Comparison of ENCODE assay signal across 16 cellular contexts in genomic region chr11:100671471-100671870, GRCh38. TPM values are rescaled to one million over a fixed set of nuclear protein-coding genes. Genes with fewer than 3 reads are reported as not detected.
"Had no signal": no experiment of that assay in that cellular context is flagged by ENCODE, and none has a peak within 500 bp of the region (broad histone marks: within the 10 kb centered on the region; RNA-seq: fewer than 3 reads in every experiment).

No MANE protein-coding gene starts in this region.

- H3K36me3 ChIP-seq: heart right ventricle, suprapubic skin, upper lobe of left lung had no signal

- DNase-seq: activated CD4-positive, alpha-beta T cell treated with anti-CD3 and anti-CD28 coated beads, Interleukin-2, amount 10 ng/mL, durations not matched to agents 24 days and 14 days; activated CD8-positive, alpha-beta T cell treated with anti-CD3 and anti-CD28 coated beads, Interleukin-2, amount 10 ng/mL, durations not matched to agents 7 days and 5 days; activated naive CD4-positive, alpha-beta T cell treated with anti-CD3 and anti-CD28 coated beads for 36 hours; activated T-cell treated with anti-CD3 and anti-CD28 coated beads, Interleukin-2, amount 50 U/mL, for 24 hours; anterior cingulate cortex; cerebellar nuclear complex; effector CD8-positive, alpha-beta T cell; heart right ventricle; immature natural killer cell; left ventricle myocardium superior; retina; stimulated activated CD4-positive, alpha-beta T cell treated with anti-CD3 and anti-CD28 coated beads, Interleukin-15, amount 100 ng/mL, for 24 hours; stimulated activated CD4-positive, alpha-beta T cell treated with anti-CD3 and anti-CD28 coated beads, Interleukin-2, amount 100 ng/mL, for 48 hours; stimulated activated naive CD8-positive, alpha-beta T cell treated with anti-CD3 and anti-CD28 coated beads, Interleukin-15, amount 100 ng/mL, for 72 hours; upper lobe of left lung had no signal

- H3K9me3 ChIP-seq: heart right ventricle, suprapubic skin, upper lobe of left lung had no signal

- H3K27ac ChIP-seq: heart right ventricle, suprapubic skin, upper lobe of left lung had no signal

- H3K4me3 ChIP-seq: heart right ventricle, suprapubic skin, upper lobe of left lung had no signal

- H3K27me3 ChIP-seq: heart right ventricle, suprapubic skin, upper lobe of left lung had no signal

- H3K4me1 ChIP-seq: heart right ventricle, suprapubic skin, upper lobe of left lung had no signal

RNA-seq across cellular contexts. Expression of gene ARHGAP42, which starts 15.6 kb away (rescaled TPM):
- total RNA-seq: activated CD4-positive, alpha-beta T cell treated with anti-CD3 and anti-CD28 coated beads, Interleukin-2, amount 10 ng/mL, durations not matched to agents 24 days and 14 days; activated naive CD4-positive, alpha-beta T cell treated with anti-CD3 and anti-CD28 coated beads for 36 hours had no signal
